Comparison of ENCODE assay signal across 27 cellular contexts in the genomic region with DNA sequence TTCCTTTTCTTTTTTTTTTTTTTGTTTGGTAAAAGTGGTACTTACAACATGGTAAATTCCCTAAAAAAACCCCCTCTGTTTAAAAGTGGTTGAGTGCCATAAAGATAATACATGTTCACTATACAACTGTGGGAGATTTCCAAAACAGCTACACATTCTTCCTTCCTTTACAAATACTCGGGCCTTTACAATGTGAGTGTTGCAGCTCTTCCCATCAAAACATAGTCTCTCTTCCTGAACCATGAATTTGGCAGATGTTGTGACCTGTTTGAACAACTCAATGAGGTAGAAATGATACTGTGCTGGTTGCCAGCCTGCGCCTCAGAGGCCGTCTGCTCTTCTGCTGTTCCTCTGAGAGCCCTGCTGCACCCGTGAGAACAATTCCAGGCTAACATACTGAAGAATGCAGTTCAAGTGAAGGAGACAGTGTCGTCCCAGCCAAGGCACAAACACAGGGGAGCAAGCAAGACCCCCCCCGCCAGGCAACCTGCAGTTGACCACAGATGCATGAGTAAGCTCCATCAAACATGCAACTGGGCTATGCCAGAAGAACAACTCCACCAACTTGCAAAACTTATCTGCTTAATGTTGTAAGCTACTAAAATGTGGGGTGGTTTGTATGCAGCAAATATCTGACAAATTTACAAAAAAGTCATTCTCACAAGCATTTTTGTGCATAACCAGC.
A peak's percentile ranks its signal among the peaks of the same experiment; 100 is the strongest.
DNase-seq lines count a peak whose midpoint lies in the region; ATAC-seq and TF ChIP-seq lines count a peak whose summit lies in the region.
"Had no signal": no experiment of that assay in that cellular context is flagged by ENCODE, and none has a peak within 500 bp of the region (broad histone marks: within the 10 kb centered on the region; RNA-seq: fewer than 3 reads in every experiment).

No MANE protein-coding gene starts in this region.

- no peaks in the 10 kb centered on the region for H3K36me3 ChIP-seq in mesenchymal stem cell (ENCODE audit: control insufficient read depth in 1 of 2, insufficient read depth in 2 of 2, low read depth in 1 of 2, low read length in 2 of 2)
- no peaks in the 10 kb centered on the region for H3K36me3 ChIP-seq in mesendoderm (ENCODE audit: control insufficient read depth, insufficient read depth, low read length)
- H3K36me3 ChIP-seq: BLaER1 treated with 17β-estradiol and CSF1 and Interleukin-3, amounts not matched to agents 10 nM and 100 nM; gastrocnemius medialis; HAP-1; MG63; thoracic aorta; uterus had no signal

- H3K4me1 ChIP-seq in mesenchymal stem cell (ENCODE audit: control insufficient read depth, insufficient read depth, low read depth, low read length) (peaks cover 6% of the 10 kb centered on the region), mesendoderm (ENCODE audit: control insufficient read depth, low read depth, low read length) (no peaks in the 10 kb centered on the region)
- H3K4me1 ChIP-seq: gastrocnemius medialis, HAP-1, uterus had no signal

- intact Hi-C loops in posterior cingulate gyrus (cut with DNase I): loop anchor here (10.0 kb wide), 1 partner anchor 620 kb away; no protein-coding TSS in a partner anchor

- H3K9ac ChIP-seq in mesenchymal stem cell (ENCODE audit: low read length) (no peak overlapping the region), mesendoderm (ENCODE audit: low read length) (no peak overlapping the region)
- H3K9ac ChIP-seq: BLaER1 treated with 17β-estradiol and CSF1 and Interleukin-3, amounts not matched to agents 10 nM and 100 nM; KMS-11 had no signal

- H3K4ac ChIP-seq in mesenchymal stem cell (ENCODE audit: low read depth in 1 of 2, low read length in 2 of 2): no peak overlapping the region
- no peak overlapping the region for H3K4ac ChIP-seq in mesendoderm (ENCODE audit: low read depth, low read length)

- H3K18ac ChIP-seq in mesenchymal stem cell (ENCODE audit: low read depth in 1 of 2, low read length in 2 of 2) (peak overlapping the region in 1 of 2 experiments; percentile 46), mesendoderm (ENCODE audit: low read length) (no peak overlapping the region)

- no peak overlapping the region for H4K8ac ChIP-seq in mesenchymal stem cell (ENCODE audit: low read length)
- no peak overlapping the region for H4K8ac ChIP-seq in mesendoderm (ENCODE audit: low read depth, low read length)

- no peak overlapping the region for H4K5ac ChIP-seq in mesendoderm (ENCODE audit: low read length)

- H2AK5ac ChIP-seq in mesenchymal stem cell (ENCODE audit: low read length, severe bottlenecking) (peak overlapping the region; percentile 92), mesendoderm (ENCODE audit: low read length) (no peak overlapping the region)

- ATAC-seq in HG03039 (IDR thresholded peaks at IDR 0.05; ENCODE audit: unreplicated experiment): no peak
- no peak for ATAC-seq in GM19452 (IDR thresholded peaks at IDR 0.05; ENCODE audit: unreplicated experiment)
- ATAC-seq: activated CD4-positive, CD25-positive, alpha-beta regulatory T cell treated with anti-CD3 and anti-CD28 coated beads, Interleukin-2, amount 50 U/mL, for 24 hours; gastrocnemius medialis; right cardiac atrium had no signal

- no peak overlapping the region for H2BK12ac ChIP-seq in mesenchymal stem cell (ENCODE audit: low read length in 2 of 2)

- no peak overlapping the region for H2BK120ac ChIP-seq in mesenchymal stem cell (ENCODE audit: low read depth, low read length)
- no peak overlapping the region for H2BK120ac ChIP-seq in mesendoderm (ENCODE audit: low read depth, low read length)

- no peak overlapping the region for H3K23ac ChIP-seq in mesenchymal stem cell (ENCODE audit: low read length in 2 of 2)
- H3K23ac ChIP-seq in mesendoderm (ENCODE audit: low read length): no peak overlapping the region

- H3K14ac ChIP-seq in mesenchymal stem cell (ENCODE audit: low read length in 2 of 2): no peak overlapping the region

- DNase-seq in AG09309 (ENCODE audit: low read depth): peak; percentile 14
- DNase-seq in HT1080 (ENCODE audit: low read depth): peak; percentile 2
- DNase-seq in astrocyte of the hippocampus (ENCODE audit: low read depth, low spot score): peak; percentile 9
- no peak for DNase-seq in mesenchymal stem cell
- no peak for DNase-seq in mesendoderm
- no peak for DNase-seq in posterior cingulate gyrus
- DNase-seq: activated CD4-positive, alpha-beta memory T cell treated with anti-CD3 and anti-CD28 coated beads for 36 hours; activated CD8-positive, alpha-beta memory T cell treated with anti-CD3 and anti-CD28 coated beads, Interleukin-2, amount 50 U/mL, for 4 hours; activated naive CD4-positive, alpha-beta T cell treated with anti-CD3 and anti-CD28 coated beads for 36 hours; dermis blood vessel endothelial cell; gastrocnemius medialis; MG63; NCI-H1436; NCI-H510A; nephron progenitor cell; right cardiac atrium; RPMI8226; stimulated activated naive CD4-positive, alpha-beta T cell treated with Interleukin-2 at 50 U/mL for 16 hours; uterus had no signal

- H3K4me3 ChIP-seq in AG09309 (ENCODE audit: control insufficient read depth, low read depth, low read length): no peak overlapping the region
- H3K4me3 ChIP-seq in mesenchymal stem cell (ENCODE audit: insufficient read depth in 1 of 2, low read depth in 1 of 2, low read length in 2 of 2): no peak overlapping the region
- no peak overlapping the region for H3K4me3 ChIP-seq in mesendoderm (ENCODE audit: low read length)
- H3K4me3 ChIP-seq: BLaER1 treated with 17β-estradiol and CSF1 and Interleukin-3, amounts not matched to agents 10 nM and 100 nM; gastrocnemius medialis; HAP-1; MG63; smooth muscle cell; thoracic aorta; uterus had no signal

- no peak overlapping the region for H2AFZ ChIP-seq in mesenchymal stem cell (ENCODE audit: low read depth, low read length)

- H2BK5ac ChIP-seq in mesenchymal stem cell (ENCODE audit: low read depth, low read length, poor library complexity, severe bottlenecking) (no peak overlapping the region), mesendoderm (ENCODE audit: low read length) (no peak overlapping the region)

- H4K91ac ChIP-seq in mesenchymal stem cell (ENCODE audit: low read length): no peak overlapping the region

- H3K56ac ChIP-seq in mesendoderm (ENCODE audit: low read length): no peak overlapping the region

- H2BK15ac ChIP-seq in mesenchymal stem cell (ENCODE audit: low read depth, poor library complexity, severe bottlenecking) (no peak overlapping the region), mesendoderm (replicated peaks; ENCODE audit: low read depth) (no peak overlapping the region)

- H3K9me3 ChIP-seq in mesenchymal stem cell (ENCODE audit: control insufficient read depth, low read length): no peaks in the 10 kb centered on the region
- H3K9me3 ChIP-seq: gastrocnemius medialis, HAP-1, MG63, thoracic aorta, uterus had no signal

- H3K79me1 ChIP-seq in mesenchymal stem cell (replicated peaks; ENCODE audit: low read length, poor library complexity, severe bottlenecking) (no peaks in the 10 kb centered on the region), mesendoderm (ENCODE audit: low read length) (no peaks in the 10 kb centered on the region)

- TF ChIP-seq CTCF in AG09309 (IDR thresholded peaks at IDR 0.05; ENCODE audit: control insufficient read depth, insufficient read depth, low read depth, low read length, missing control alignments): no peak

- H3K27me3 ChIP-seq in mesenchymal stem cell (ENCODE audit: control insufficient read depth in 1 of 2, insufficient read depth in 1 of 2, low read length in 2 of 2) (no peaks in the 10 kb centered on the region), mesendoderm (ENCODE audit: insufficient read depth, low read length, poor library complexity) (peaks cover 2% of the 10 kb centered on the region)
- H3K27me3 ChIP-seq: BLaER1 treated with 17β-estradiol and CSF1 and Interleukin-3, amounts not matched to agents 10 nM and 100 nM; gastrocnemius medialis; MG63; uterus had no signal

- no peaks in the 10 kb centered on the region for H3K79me2 ChIP-seq in mesendoderm (ENCODE audit: control insufficient read depth, insufficient read depth, low read length)

- 76% methylated on average over 5 of the region's 6 CpGs for WGBS in mesenchymal stem cell
- no CpG with 5 or more reads among the region's 6 CpGs for WGBS in mesendoderm (ENCODE audit: extremely low coverage, insufficient coverage, low lambda C conversion rate)

- no peak overlapping the region for H3K4me2 ChIP-seq in mesenchymal stem cell (ENCODE audit: low read length, poor library complexity, severe bottlenecking)
- H3K4me2 ChIP-seq in mesendoderm (ENCODE audit: low read length): no peak overlapping the region
- H3K4me2 ChIP-seq: BLaER1 treated with 17β-estradiol and CSF1 and Interleukin-3, amounts not matched to agents 10 nM and 100 nM; KMS-11 had no signal

- H3K27ac ChIP-seq in mesenchymal stem cell (ENCODE audit: low read length, poor library complexity, severe bottlenecking): peak overlapping the region; percentile 38
- no peak overlapping the region for H3K27ac ChIP-seq in mesendoderm (ENCODE audit: low read depth, low read length)
- H3K27ac ChIP-seq: BLaER1 treated with 17β-estradiol and CSF1 and Interleukin-3, amounts not matched to agents 10 nM and 100 nM; gastrocnemius medialis; KMS-11; thoracic aorta; uterus had no signal

Comparison
In these comparisons a context has a peak if more than half of its experiments do, and no peak if none do; other contexts are left out.
1. DNase-seq: peak in AG09309 (single experiment), HT1080 (single experiment) and astrocyte of the hippocampus (single experiment); none in mesenchymal stem cell (single experiment), mesendoderm (single experiment) and posterior cingulate gyrus (0 of 10).